Comparison of ENCODE assay signal across 1 cellular context in the genomic region with DNA sequence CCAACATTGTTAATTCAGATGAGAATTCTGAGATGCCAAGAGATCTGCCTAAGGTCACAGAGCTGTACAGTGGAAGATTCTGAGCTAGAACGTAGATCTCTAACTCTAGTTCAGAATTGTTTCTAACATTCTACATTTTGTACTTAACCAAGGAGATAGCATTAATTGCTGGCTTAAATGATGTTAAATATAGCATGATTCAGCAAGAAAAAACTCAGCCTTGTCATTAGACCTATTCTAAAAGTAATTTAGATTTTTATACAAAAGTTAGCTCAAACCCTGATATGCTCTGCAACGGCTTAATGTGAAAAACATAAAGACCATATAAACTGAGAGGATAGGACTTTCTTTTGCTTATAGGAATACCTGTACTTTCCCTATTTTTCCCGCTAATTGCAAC.
TF ChIP-seq lines count a peak whose summit lies in the region.

No MANE protein-coding gene starts in this region.

TF ChIP-seq in IMR-90, 13 proteins besides CTCF, POLR2A, EP300 and RAD21:
- TF ChIP-seq NFE2L2 (IDR thresholded peaks at IDR 0.05; ENCODE audit: low read depth, low read length) (peak; percentile 50; the same call in 1 of the 2 replicates), RFX5 (IDR thresholded peaks at IDR 0.05; ENCODE audit: low read depth, low read length) (no peak)
